In genomic region chr5:55222061-55222818, GRCh38 we compare ENCODE assay signal across 3 cellular contexts.
A peak's percentile ranks its signal among the peaks of the same experiment; 100 is the strongest.
TF ChIP-seq lines count a peak whose summit lies in the region.

No MANE protein-coding gene starts in this region.

TF ChIP-seq in SK-N-SH, 30 proteins besides CTCF, POLR2A, EP300 and RAD21:
- 0 out of 2 replicates have a peak, but pooled peaks have one; percentile 9 for TF ChIP-seq EZH2phosphoT487 (IDR thresholded peaks at IDR 0.05; ENCODE audit: borderline replicate concordance, low read depth)
- TF ChIP-seq FOXM1 (IDR thresholded peaks at IDR 0.05; ENCODE audit: low read depth): no peak

TF ChIP-seq in SK-N-SH treated with all-trans-retinoic acid at 6 μM for 48 hours, 23 proteins besides CTCF, POLR2A, EP300 and RAD21:
- no peak for TF ChIP-seq ZNF565 (CRISPR knock-in tag; conservative IDR thresholded peaks at IDR 0.05; ENCODE audit: low read depth)
- no peak for TF ChIP-seq GLIS3 (CRISPR knock-in tag; IDR thresholded peaks at IDR 0.05)
- no peak for TF ChIP-seq TCF4 (CRISPR knock-in tag; IDR thresholded peaks at IDR 0.05; ENCODE audit: borderline replicate concordance)
- no peak for TF ChIP-seq ZFP3 (CRISPR knock-in tag; IDR thresholded peaks at IDR 0.05)
- no peak for TF ChIP-seq CREB5 (CRISPR knock-in tag; IDR thresholded peaks at IDR 0.05; ENCODE audit: low read depth)
- TF ChIP-seq RARB (CRISPR knock-in tag; IDR thresholded peaks at IDR 0.05): no peak
- TF ChIP-seq TOX (CRISPR knock-in tag; IDR thresholded peaks at IDR 0.05; ENCODE audit: borderline replicate concordance): no peak
- no peak for TF ChIP-seq ISL1 (CRISPR knock-in tag; IDR thresholded peaks at IDR 0.05)
- no peak for TF ChIP-seq TSHZ2 (CRISPR knock-in tag; IDR thresholded peaks at IDR 0.05)
- no peak for TF ChIP-seq ZNF70 (CRISPR knock-in tag; IDR thresholded peaks at IDR 0.05)
- no peak for TF ChIP-seq ZC3H10 (CRISPR knock-in tag; IDR thresholded peaks at IDR 0.05)
TF ChIP-seq in SK-N-SH treated with all-trans-retinoic acid at 6 μM for 48 hours: peak in this region for 0.

TF ChIP-seq in H1, 55 proteins besides CTCF, POLR2A, EP300 and RAD21:
- TF ChIP-seq RNF2 (IDR thresholded peaks at IDR 0.05; ENCODE audit: borderline replicate concordance, low read depth, low read length, missing control alignments, poor library complexity, severe bottlenecking) (peak; percentile 78), MAFK (IDR thresholded peaks at IDR 0.05; ENCODE audit: low read depth, low read length) (no peak), ASH2L (IDR thresholded peaks at IDR 0.05; ENCODE audit: low read length) (peak; percentile 1), SUZ12 (IDR thresholded peaks at IDR 0.05; ENCODE audit: low read length) (peak; percentile 25; the same call in 1 of the 2 replicates)
